ENCODE assay signal across 8 cellular contexts in genomic region chr14:22432348-22432976, GRCh38.
DNase-seq lines count a peak whose midpoint lies in the region; ATAC-seq and TF ChIP-seq lines count a peak whose summit lies in the region.

No MANE protein-coding gene starts in this region.

- H3K4me1 ChIP-seq in upper lobe of left lung, result peaks cover 33 to 39% (median 37%) of the 10 kb centered on the region in 4 donors

- TF ChIP-seq CTCF in activated B cell treated with CpG ODN at 0.5 μM for 24 hours (IDR thresholded peaks at IDR 0.05) (no peak), upper lobe of left lung (IDR thresholded peaks at IDR 0.05) (no peak)

- H3K4me3 Mint-ChIP-seq in activated B cell treated with CpG ODN at 0.5 μM for 24 hours, result peak overlapping the region; percentile 17

- intact Hi-C loops in activated B cell treated with CpG ODN at 0.5 μM for 24 hours (cut with micrococcal nuclease), result loop anchor here (1.0 to 2.0 kb wide), 4 partner anchors 10 to 42 kb away; no protein-coding TSS in a partner anchor

- CTCF ChIA-PET in activated B cell treated with CpG ODN at 0.5 μM for 24 hours (lab: Charles Lee), result interaction anchor here (0.8 to 2.4 kb wide), 7 partner anchors 11 to 221 kb away, joined by 3 to 10 read pairs (median 5); no protein-coding TSS in a partner anchor

- no peaks in the 10 kb centered on the region for H3K27me3 ChIP-seq in upper lobe of left lung

- H3K4me3 ChIP-seq in upper lobe of left lung, result no peak overlapping the region

- ATAC-seq in activated B cell treated with CpG ODN at 0.5 μM for 24 hours (ENCODE audit: low read depth) (peak; percentile 89), upper lobe of left lung (ENCODE audit: low FRiP score in 2 of 2) (peak; percentile 64 to 83), GM21381 (IDR thresholded peaks at IDR 0.05; ENCODE audit: unreplicated experiment) (no peak), GM18909 (IDR thresholded peaks at IDR 0.05; ENCODE audit: poor library complexity, unreplicated experiment) (no peak)

- TF ChIP-seq EP300 in upper lobe of left lung (IDR thresholded peaks at IDR 0.05), result peak in 1 of 4 donors; percentile 45

- H3K27ac ChIP-seq in upper lobe of left lung, result peak overlapping the region in 1 of 4 donors; percentile 6

- peaks cover 14% of the 10 kb centered on the region for H3K27me3 Mint-ChIP-seq in activated B cell treated with CpG ODN at 0.5 μM for 24 hours

- 4 to 8% methylated on average over 4 of the region's 4 CpGs for WGBS in upper lobe of left lung, 2 donors

- no peaks in the 10 kb centered on the region for H3K36me3 Mint-ChIP-seq in activated B cell treated with CpG ODN at 0.5 μM for 24 hours (ENCODE audit: low read depth)

- peaks cover 43% of the 10 kb centered on the region for H3K4me1 Mint-ChIP-seq in activated B cell treated with CpG ODN at 0.5 μM for 24 hours

- no peaks in the 10 kb centered on the region for H3K9me3 Mint-ChIP-seq in activated B cell treated with CpG ODN at 0.5 μM for 24 hours

- no peaks in the 10 kb centered on the region for H3K36me3 ChIP-seq in upper lobe of left lung

- POLR2A ChIA-PET in activated B cell treated with CpG ODN at 0.5 μM for 24 hours (lab: Charles Lee), result interaction anchor here (0.6 to 2.3 kb wide), 11 partner anchors 10 to 272 kb away, joined by 3 to 10 read pairs (median 5); partner anchors contain the start of gene DAD1

- no peak for TF ChIP-seq POLR2A in upper lobe of left lung (IDR thresholded peaks at IDR 0.05)

- DNase-seq in D341Med (ENCODE audit: low spot score) (peak; percentile 76), M059J (ENCODE audit: low read depth) (peak; percentile 96), activated B cell treated with CpG ODN at 0.5 μM for 24 hours (no peak), inferior parietal cortex (ENCODE audit: extremely low spot score) (peak; percentile 57), upper lobe of left lung (peak in 1 of 2 donors; percentile 56), NCI-H526 treated with DMSO at 0.1 percent for 48 hours (lab: John Stamatoyannopoulos, UW) (no peak)

- no peaks in the 10 kb centered on the region for H3K9me3 ChIP-seq in upper lobe of left lung

- H3K27ac Mint-ChIP-seq in activated B cell treated with CpG ODN at 0.5 μM for 24 hours, result peak overlapping the region; percentile 32

Comparison
In these comparisons a context has a peak if more than half of its experiments do, and no peak if none do; other contexts are left out.
1. DNase-seq: peak in D341Med (single experiment), M059J (single experiment) and inferior parietal cortex (single experiment); none in activated B cell treated with CpG ODN at 0.5 μM for 24 hours (single experiment) and NCI-H526 treated with DMSO at 0.1 percent for 48 hours (single experiment).
2. ATAC-seq: peak in activated B cell treated with CpG ODN at 0.5 μM for 24 hours (single experiment) and upper lobe of left lung (2 of 2); none in GM21381 (single experiment) and GM18909 (single experiment).